ENCODE assay signal across 1 cellular context in the genomic region with DNA sequence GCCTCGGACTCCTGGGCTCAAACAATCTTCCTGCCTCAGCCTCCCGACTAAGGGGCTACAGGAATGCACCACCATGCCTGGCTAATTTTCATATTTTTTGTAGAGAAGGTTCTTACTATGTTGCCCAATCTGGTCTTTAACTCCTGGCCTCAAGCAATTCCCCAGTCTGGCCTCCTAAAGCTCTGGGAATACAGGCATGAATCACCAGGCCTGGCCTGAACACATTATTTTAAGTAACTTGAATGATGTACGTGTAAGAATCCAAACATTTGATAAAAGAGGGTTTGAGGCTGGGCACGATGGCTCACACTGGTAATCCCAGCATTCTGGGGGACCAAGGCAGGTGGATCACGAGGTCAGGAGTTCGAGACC.
TF ChIP-seq lines count a peak whose summit lies in the region.

No MANE protein-coding gene starts in this region.

TF ChIP-seq in K562, 482 proteins besides CTCF, POLR2A, EP300 and RAD21 (continued from another document):
- TF ChIP-seq, protein P1, sequence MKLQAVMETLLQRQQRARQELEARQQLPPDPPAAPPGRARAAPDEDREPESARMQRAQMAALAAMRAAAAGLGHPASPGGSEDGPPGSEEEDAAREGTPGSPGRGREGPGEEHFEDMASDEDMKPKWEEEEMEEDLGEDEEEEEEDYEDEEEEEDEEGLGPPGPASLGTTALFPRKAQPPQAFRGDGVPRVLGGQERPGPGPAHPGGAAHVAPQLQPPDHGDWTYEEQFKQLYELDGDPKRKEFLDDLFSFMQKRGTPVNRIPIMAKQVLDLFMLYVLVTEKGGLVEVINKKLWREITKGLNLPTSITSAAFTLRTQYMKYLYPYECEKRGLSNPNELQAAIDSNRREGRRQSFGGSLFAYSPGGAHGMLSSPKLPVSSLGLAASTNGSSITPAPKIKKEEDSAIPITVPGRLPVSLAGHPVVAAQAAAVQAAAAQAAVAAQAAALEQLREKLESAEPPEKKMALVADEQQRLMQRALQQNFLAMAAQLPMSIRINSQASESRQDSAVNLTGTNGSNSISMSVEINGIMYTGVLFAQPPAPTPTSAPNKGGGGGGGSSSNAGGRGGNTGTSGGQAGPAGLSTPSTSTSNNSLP (IDR thresholded peaks at IDR 0.05; ENCODE audit: borderline replicate concordance, low read depth, low read length) = no peak
- TF ChIP-seq JUNB (CRISPR knock-in tag; conservative IDR thresholded peaks at IDR 0.05) = no peak
- TF ChIP-seq, protein P2, sequence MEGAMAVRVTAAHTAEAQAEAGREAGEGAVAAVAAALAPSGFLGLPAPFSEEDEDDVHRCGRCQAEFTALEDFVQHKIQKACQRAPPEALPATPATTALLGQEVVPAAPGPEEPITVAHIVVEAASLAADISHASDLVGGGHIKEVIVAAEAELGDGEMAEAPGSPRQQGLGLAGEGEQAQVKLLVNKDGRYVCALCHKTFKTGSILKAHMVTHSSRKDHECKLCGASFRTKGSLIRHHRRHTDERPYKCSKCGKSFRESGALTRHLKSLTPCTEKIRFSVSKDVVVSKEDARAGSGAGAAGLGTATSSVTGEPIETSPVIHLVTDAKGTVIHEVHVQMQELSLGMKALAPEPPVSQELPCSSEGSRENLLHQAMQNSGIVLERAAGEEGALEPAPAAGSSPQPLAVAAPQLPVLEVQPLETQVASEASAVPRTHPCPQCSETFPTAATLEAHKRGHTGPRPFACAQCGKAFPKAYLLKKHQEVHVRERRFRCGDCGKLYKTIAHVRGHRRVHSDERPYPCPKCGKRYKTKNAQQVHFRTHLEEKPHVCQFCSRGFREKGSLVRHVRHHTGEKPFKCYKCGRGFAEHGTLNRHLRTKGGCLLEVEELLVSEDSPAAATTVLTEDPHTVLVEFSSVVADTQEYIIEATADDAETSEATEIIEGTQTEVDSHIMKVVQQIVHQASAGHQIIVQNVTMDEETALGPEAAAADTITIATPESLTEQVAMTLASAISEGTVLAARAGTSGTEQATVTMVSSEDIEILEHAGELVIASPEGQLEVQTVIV (CRISPR knock-in tag; IDR thresholded peaks at IDR 0.05; ENCODE audit: borderline replicate concordance) = no peak
- TF ChIP-seq SAFB (IDR thresholded peaks at IDR 0.05; ENCODE audit: borderline replicate concordance, low read depth, low read length) = no peak
- no peak for TF ChIP-seq KAT8 (IDR thresholded peaks at IDR 0.05; ENCODE audit: low read depth)
- TF ChIP-seq, protein P3, sequence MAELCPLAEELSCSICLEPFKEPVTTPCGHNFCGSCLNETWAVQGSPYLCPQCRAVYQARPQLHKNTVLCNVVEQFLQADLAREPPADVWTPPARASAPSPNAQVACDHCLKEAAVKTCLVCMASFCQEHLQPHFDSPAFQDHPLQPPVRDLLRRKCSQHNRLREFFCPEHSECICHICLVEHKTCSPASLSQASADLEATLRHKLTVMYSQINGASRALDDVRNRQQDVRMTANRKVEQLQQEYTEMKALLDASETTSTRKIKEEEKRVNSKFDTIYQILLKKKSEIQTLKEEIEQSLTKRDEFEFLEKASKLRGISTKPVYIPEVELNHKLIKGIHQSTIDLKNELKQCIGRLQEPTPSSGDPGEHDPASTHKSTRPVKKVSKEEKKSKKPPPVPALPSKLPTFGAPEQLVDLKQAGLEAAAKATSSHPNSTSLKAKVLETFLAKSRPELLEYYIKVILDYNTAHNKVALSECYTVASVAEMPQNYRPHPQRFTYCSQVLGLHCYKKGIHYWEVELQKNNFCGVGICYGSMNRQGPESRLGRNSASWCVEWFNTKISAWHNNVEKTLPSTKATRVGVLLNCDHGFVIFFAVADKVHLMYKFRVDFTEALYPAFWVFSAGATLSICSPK (IDR thresholded peaks at IDR 0.05; ENCODE audit: borderline replicate concordance) = no peak
TF ChIP-seq in K562: peak in this region for 0.
